Comparison of ENCODE assay signal across 9 cellular contexts in the genomic region with DNA sequence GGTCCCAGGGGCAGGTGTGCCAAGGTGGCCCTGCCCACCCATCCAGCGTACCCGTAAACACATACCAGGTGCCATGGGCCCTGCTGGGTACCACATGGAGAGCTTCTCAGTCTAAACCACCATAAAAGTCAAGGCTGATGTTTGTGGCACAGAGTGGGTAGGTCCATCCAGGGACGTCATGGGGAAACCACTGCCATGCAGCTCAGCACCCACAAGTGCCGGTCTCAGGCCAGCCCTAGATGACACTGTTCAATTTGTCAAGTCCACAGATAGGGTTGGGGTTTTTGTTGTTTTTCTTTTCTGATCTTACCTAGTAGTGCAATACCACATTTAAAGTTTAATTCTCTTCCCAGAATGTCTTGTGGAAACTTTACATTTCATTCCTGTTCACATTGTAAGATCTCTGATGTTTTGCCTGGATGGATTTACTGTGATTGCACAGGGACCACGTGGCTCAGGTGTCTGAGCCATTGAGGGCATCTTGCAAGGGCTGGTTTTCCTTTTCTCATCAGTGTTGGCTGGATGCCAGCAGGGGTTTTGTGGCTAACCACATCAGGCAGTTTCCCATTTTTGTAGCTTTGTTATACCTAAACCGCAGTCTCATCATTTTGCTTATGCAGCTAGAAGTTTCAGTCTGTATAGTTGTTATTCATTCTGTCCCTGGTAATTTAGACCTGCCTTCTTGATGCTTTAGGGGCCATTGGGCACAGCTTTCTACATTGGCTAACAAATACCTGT.
A peak's percentile ranks its signal among the peaks of the same experiment; 100 is the strongest.
DNase-seq lines count a peak whose midpoint lies in the region; ATAC-seq and TF ChIP-seq lines count a peak whose summit lies in the region.
"Had no signal": no experiment of that assay in that cellular context is flagged by ENCODE, and none has a peak within 500 bp of the region (broad histone marks: within the 10 kb centered on the region; RNA-seq: fewer than 3 reads in every experiment).

No MANE protein-coding gene starts in this region.

- H3K9me3 ChIP-seq in MM.1S (replicated peaks; ENCODE audit: insufficient read depth, low read length), result no peaks in the 10 kb centered on the region

- no peaks in the 10 kb centered on the region for H3K27me3 ChIP-seq in MM.1S (replicated peaks; ENCODE audit: insufficient read depth, low read length)

- DNase-seq in MM.1S (peak; percentile 96), DMS153 (lab: John Stamatoyannopoulos, UW) (no peak), NCI-H1048 (lab: John Stamatoyannopoulos, UW) (no peak)
- DNase-seq in activated CD4-positive, CD25-positive, alpha-beta regulatory T cell treated with anti-CD3 and anti-CD28 coated beads, Interleukin-2, amount 50 U/mL, for 16 hours (ENCODE audit: low read depth, low spot score), result peak; percentile 73
- peak; percentile 95 for DNase-seq in central memory CD4-positive, alpha-beta T cell
- peak; percentile 90 to 96 for DNase-seq in stimulated activated CD4-positive, alpha-beta T cell treated with anti-CD3 and anti-CD28 coated beads, Interleukin-4, amount 100 ng/mL, for 48 hours (ENCODE audit: low read depth in 2 of 2)

- H3K27ac ChIP-seq in MM.1S (ENCODE audit: low read length), result no peak overlapping the region
- H3K27ac ChIP-seq: PC-9 had no signal

- peak overlapping the region; percentile 53 for H3K4me2 ChIP-seq in MM.1S (ENCODE audit: low read depth, low read length)
- H3K4me2 ChIP-seq: PC-9 had no signal

- H4K20me1 ChIP-seq in MM.1S (ENCODE audit: insufficient read depth, low read length), result peaks cover 22% of the 10 kb centered on the region

- peak; percentile 68 for ATAC-seq in GM18511 (IDR thresholded peaks at IDR 0.05; ENCODE audit: unreplicated experiment)
- no peak for ATAC-seq in HG03457 (IDR thresholded peaks at IDR 0.05; ENCODE audit: unreplicated experiment)

- H3K4me1 ChIP-seq in MM.1S (ENCODE audit: low read length), result peaks cover 34% of the 10 kb centered on the region

- no peak overlapping the region for H3K4me3 ChIP-seq in MM.1S (ENCODE audit: low read length)
- H3K4me3 ChIP-seq: PC-9 had no signal

- no peaks in the 10 kb centered on the region for H3K36me3 ChIP-seq in MM.1S (replicated peaks; ENCODE audit: insufficient read depth, low read length)

- H3K9ac ChIP-seq in MM.1S (ENCODE audit: low read length), result no peak overlapping the region

- H3K9me2 ChIP-seq in MM.1S (replicated peaks; ENCODE audit: insufficient read depth, low read length), result no peaks in the 10 kb centered on the region

- no peak overlapping the region for H2AFZ ChIP-seq in MM.1S (ENCODE audit: low read length)
- H2AFZ ChIP-seq: PC-9 had no signal

- H3K79me2 ChIP-seq in MM.1S (ENCODE audit: low read length), result no peaks in the 10 kb centered on the region

- H3F3A ChIP-seq in MM.1S (ENCODE audit: insufficient read depth, low read length), result peaks cover 27% of the 10 kb centered on the region

- no peak for TF ChIP-seq CTCF in MM.1S (IDR thresholded peaks at IDR 0.05; ENCODE audit: low read length)

Comparison
In these comparisons a context has a peak if more than half of its experiments do, and no peak if none do; other contexts are left out.
1. DNase-seq: peak in MM.1S (single experiment), activated CD4-positive, CD25-positive, alpha-beta regulatory T cell treated with anti-CD3 and anti-CD28 coated beads, Interleukin-2, amount 50 U/mL, for 16 hours (single experiment), central memory CD4-positive, alpha-beta T cell (single experiment) and stimulated activated CD4-positive, alpha-beta T cell treated with anti-CD3 and anti-CD28 coated beads, Interleukin-4, amount 100 ng/mL, for 48 hours (2 of 2); none in DMS153 (single experiment) and NCI-H1048 (single experiment).